In the genomic region with DNA sequence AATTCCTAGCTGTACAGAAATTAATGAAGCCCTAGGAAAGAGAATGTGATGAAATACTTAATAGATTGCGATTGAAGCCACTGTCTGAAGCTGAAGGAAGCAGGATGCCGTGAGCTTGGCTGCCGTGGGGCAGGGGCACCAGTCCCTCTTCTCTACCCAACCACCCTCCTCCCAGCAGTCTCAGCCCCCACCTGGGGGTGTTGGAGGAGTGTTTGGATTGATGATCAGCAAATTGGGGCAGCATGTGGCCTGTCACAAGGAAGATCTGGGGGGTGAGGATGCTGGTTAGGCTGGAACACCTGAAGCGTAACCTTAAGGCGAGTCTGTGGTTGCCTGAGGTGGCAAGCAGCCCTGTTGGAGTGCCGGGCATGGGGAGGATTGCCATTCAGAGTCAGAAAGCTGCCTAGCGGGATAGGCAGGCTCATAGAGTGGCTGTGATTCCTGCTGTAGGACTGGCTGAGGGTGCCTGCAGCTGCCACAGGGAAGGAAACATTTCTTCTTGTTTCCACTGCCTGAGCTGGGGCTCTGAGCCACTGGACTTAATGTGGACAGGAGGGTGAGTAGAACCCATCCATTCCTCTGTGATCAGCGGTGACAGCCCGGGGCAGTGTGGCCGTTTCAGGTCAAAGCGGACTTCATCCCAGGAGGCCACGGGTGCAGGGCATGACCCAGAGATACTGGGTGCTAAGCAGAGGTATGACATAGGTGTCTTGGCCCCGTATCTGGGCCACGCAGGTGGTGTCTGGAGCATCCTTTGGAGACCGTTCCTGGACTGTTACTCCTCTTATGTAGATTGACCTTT, we compare ENCODE assay signal across 17 cellular contexts.
DNase-seq lines count a peak whose midpoint lies in the region; ATAC-seq and TF ChIP-seq lines count a peak whose summit lies in the region.
"Had no signal": no experiment of that assay in that cellular context is flagged by ENCODE, and none has a peak within 500 bp of the region (broad histone marks: within the 10 kb centered on the region; RNA-seq: fewer than 3 reads in every experiment).

No MANE protein-coding gene starts in this region.

- H3K27ac ChIP-seq in spleen (no peak overlapping the region), adrenal gland (no peak overlapping the region)
- H3K27ac ChIP-seq: cardiac muscle cell, heart left ventricle, thyroid gland had no signal

- H3K4me1 ChIP-seq in spleen (peaks cover 0 to 35% (median 23%) of the 10 kb centered on the region in 6 donors), adrenal gland (replicated peaks in 1 of 2) (peaks cover 0 to 22% of the 10 kb centered on the region in 2 donors)

- 75 to 84% (median 83%) methylated on average over 15 of the region's 15 CpGs for WGBS in spleen, 5 donors
- WGBS in adrenal gland, 4 donors = 86 to 96% (median 88%) methylated on average over 8 to 15 of the region's 15 CpGs

- no peaks in the 10 kb centered on the region for H3K36me3 ChIP-seq in kidney epithelial cell (ENCODE audit: control insufficient read depth, insufficient read depth, low read length)
- no peaks in the 10 kb centered on the region for H3K36me3 ChIP-seq in spleen
- no peaks in the 10 kb centered on the region for H3K36me3 ChIP-seq in adrenal gland (replicated peaks in 1 of 2)
- H3K36me3 ChIP-seq: cardiac muscle cell, heart left ventricle, thyroid gland had no signal

- no peaks in the 10 kb centered on the region for H3K9me3 ChIP-seq in spleen
- no peaks in the 10 kb centered on the region for H3K9me3 ChIP-seq in adrenal gland (replicated peaks in 1 of 3)
- H3K9me3 ChIP-seq: heart left ventricle, thyroid gland had no signal

- H3K4me3 ChIP-seq in kidney epithelial cell (ENCODE audit: low read depth, low read length) (no peak overlapping the region), spleen (no peak overlapping the region), adrenal gland (no peak overlapping the region)
- H3K4me3 ChIP-seq: cardiac muscle cell, heart left ventricle, thyroid gland had no signal

- H3K27me3 ChIP-seq in kidney epithelial cell (ENCODE audit: control insufficient read depth, insufficient read depth, low read length) (peaks cover 4% of the 10 kb centered on the region), spleen (replicated peaks in 1 of 7) (no peaks in the 10 kb centered on the region), adrenal gland (no peaks in the 10 kb centered on the region)
- H3K27me3 ChIP-seq: cardiac muscle cell, heart left ventricle, thyroid gland had no signal

- ATAC-seq in GM19035 (IDR thresholded peaks at IDR 0.05; ENCODE audit: unreplicated experiment) = no peak
- ATAC-seq: activated T-helper 17 cell treated with anti-CD3 and anti-CD28 coated beads, Interleukin-2, amount 50 U/mL, for 72 hours; stimulated activated memory B cell treated with anti-CD40 and anti-IgM and Interleukin-4, amounts not matched to agents 10 μg/mL and 1 μg/mL and 100 μg/mL, for 72 hours had no signal

- TF ChIP-seq POLR2A in spleen (IDR thresholded peaks at IDR 0.05) = no peak
- TF ChIP-seq POLR2A in adrenal gland (IDR thresholded peaks at IDR 0.05) = no peak

- intact Hi-C loops in spleen (cut with DNase I; ENCODE audit: low total_unique reads) = no loop called here
- intact Hi-C loops in adrenal gland (cut with DNase I) = no loop called here

- no peak for TF ChIP-seq CTCF in kidney epithelial cell (IDR thresholded peaks at IDR 0.05; ENCODE audit: insufficient read depth, low read length, poor library complexity, severe bottlenecking)
- no peak for TF ChIP-seq CTCF in spleen (IDR thresholded peaks at IDR 0.05 in 8 of 11, conservative IDR thresholded peaks at IDR 0.05 in 3 of 11)
- TF ChIP-seq CTCF in adrenal gland (IDR thresholded peaks at IDR 0.05) = no peak

- peak; percentile 5 for DNase-seq in SIG-M5 treated with dmso at 0.1 percent for 504 hours (lab: John Stamatoyannopoulos, UW; ENCODE audit: unreplicated experiment)
- no peak for DNase-seq in SIG-M5 (lab: John Stamatoyannopoulos, UW)
- DNase-seq in NCI-H345 (lab: John Stamatoyannopoulos, UW) = peak; percentile 57
- DNase-seq in kidney epithelial cell (ENCODE audit: low read depth) = peak; percentile 44
- DNase-seq in spleen = peak; percentile 56
- DNase-seq in adrenal gland = no peak
- DNase-seq in AG08395 (ENCODE audit: low spot score) = no peak
- DNase-seq: CD4-positive, alpha-beta T cell; EL; H7; MM.1S had no signal

Comparison
In these comparisons a context has a peak if more than half of its experiments do, and no peak if none do; other contexts are left out.
1. DNase-seq: peak in SIG-M5 treated with dmso at 0.1 percent for 504 hours (single experiment), NCI-H345 (single experiment), kidney epithelial cell (single experiment) and spleen (single experiment); none in SIG-M5 (single experiment), adrenal gland (0 of 7) and AG08395 (single experiment).